23 cellular contexts compared by ENCODE assay signal in genomic region chr12:80589091-80589490, GRCh38.
DNase-seq lines count a peak whose midpoint lies in the region; ATAC-seq, FAIRE-seq and TF ChIP-seq lines count a peak whose summit lies in the region.
"Had no signal": no experiment of that assay in that cellular context is flagged by ENCODE, and none has a peak within 500 bp of the region (broad histone marks: within the 10 kb centered on the region; RNA-seq: fewer than 3 reads in every experiment).

No MANE protein-coding gene starts in this region.

- H3K4me3 ChIP-seq in IMR-90 (ENCODE audit: insufficient read depth, low read depth, low read length) (no peak overlapping the region), H1 (ENCODE audit: extremely low read depth in 1 of 4, insufficient read depth in 2 of 4, low read depth in 3 of 4, low read length in 4 of 4) (no peak overlapping the region), body of pancreas (no peak overlapping the region)
- H3K4me3 ChIP-seq: A549 had no signal

- H2BK120ac ChIP-seq in IMR-90 (ENCODE audit: low read depth, low read length) (peak overlapping the region; percentile 87), H1 (replicated peaks; ENCODE audit: low read depth, low read length) (no peak overlapping the region)

- POLR2A ChIA-PET in IMR-90 (lab: Charles Lee; ENCODE audit: unreplicated experiment), result interaction anchor here (1.1 kb wide), 1 partner anchor 10 kb away, joined by 3 read pairs; no protein-coding TSS in a partner anchor
- POLR2A ChIA-PET in H1 (lab: Charles Lee; ENCODE audit: partially characterized antibody), result no interaction called here
- POLR2A ChIA-PET in CD4-positive, alpha-beta T cell (lab: Charles Lee), result no interaction called here

- H4K8ac ChIP-seq in IMR-90 (ENCODE audit: low read depth in 2 of 2, low read length in 2 of 2), result peak overlapping the region; percentile 51 to 82
- H4K8ac ChIP-seq in H1 (ENCODE audit: extremely low read depth, insufficient read depth, low read length), result no peak overlapping the region

- H3K27ac ChIP-seq in IMR-90 (ENCODE audit: insufficient read depth, low read length) (peak overlapping the region; percentile 69; the same call in 1 of the 2 replicates), H1 (ENCODE audit: low read depth, low read length) (no peak overlapping the region), body of pancreas (no peak overlapping the region)
- H3K27ac ChIP-seq in CD4-positive, alpha-beta T cell (ENCODE audit: low read depth, low read length), result no peak overlapping the region
- H3K27ac ChIP-seq: A549, C4-2B, HL-60, RWPE1 had no signal

- no peaks in the 10 kb centered on the region for H4K20me1 ChIP-seq in IMR-90 (ENCODE audit: insufficient read depth, low read length)
- H4K20me1 ChIP-seq in H1 (replicated peaks in 1 of 2; ENCODE audit: control insufficient read depth in 1 of 2, insufficient read depth in 2 of 2, low read length in 2 of 2), result no peaks in the 10 kb centered on the region

- no peak overlapping the region for H3K4me3 Mint-ChIP-seq in mesothelial cell of epicardium
- H3K4me3 Mint-ChIP-seq in CD4-positive, alpha-beta T cell, result no peak overlapping the region
- H3K4me3 Mint-ChIP-seq: B cell had no signal

- TF ChIP-seq CTCF in IMR-90 (conservative IDR thresholded peaks at IDR 0.05; ENCODE audit: low read depth, low read length) (no peak), H1 (IDR thresholded peaks at IDR 0.05; ENCODE audit: control extremely low read depth in 1 of 3, insufficient read depth in 1 of 3, low read depth in 1 of 3, low read length in 3 of 3) (no peak), mesothelial cell of epicardium (IDR thresholded peaks at IDR 0.05; ENCODE audit: unreplicated experiment) (no peak), body of pancreas (IDR thresholded peaks at IDR 0.05) (no peak)
- TF ChIP-seq CTCF in CD4-positive, alpha-beta T cell (IDR thresholded peaks at IDR 0.05), result no peak

- H4K5ac ChIP-seq in IMR-90 (ENCODE audit: low read depth, low read length), result peak overlapping the region; percentile 77; the same call in 1 of the 2 replicates
- H4K5ac ChIP-seq in H1 (ENCODE audit: insufficient read length, low read depth, low read length), result no peak overlapping the region

- H3K4ac ChIP-seq in IMR-90 (ENCODE audit: low read depth, low read length), result peak overlapping the region; percentile 65
- H3K4ac ChIP-seq in H1 (replicated peaks; ENCODE audit: insufficient read length, low read depth, low read length), result no peak overlapping the region

- TF ChIP-seq RAD21 in IMR-90 (IDR thresholded peaks at IDR 0.05; ENCODE audit: low read length) (no peak), H1 (IDR thresholded peaks at IDR 0.05 in 1 of 2, conservative IDR thresholded peaks at IDR 0.05 in 1 of 2; ENCODE audit: low read depth in 2 of 2, low read length in 2 of 2) (no peak)

- no peak for TF ChIP-seq EP300 in H1 (IDR thresholded peaks at IDR 0.05; ENCODE audit: borderline replicate concordance in 1 of 2, low read depth in 2 of 2, low read length in 2 of 2)

- H4K91ac ChIP-seq in IMR-90 (ENCODE audit: insufficient read depth, low read depth, low read length) (peak overlapping the region; percentile 76), H1 (replicated peaks; ENCODE audit: insufficient read length, low read length) (no peak overlapping the region)

- H2AK9ac ChIP-seq in IMR-90 (replicated peaks; ENCODE audit: low read depth, low read length, poor library complexity), result no peak overlapping the region

- H3K56ac ChIP-seq in IMR-90 (ENCODE audit: extremely low read depth, insufficient read depth, low read length) (no peak overlapping the region), H1 (replicated peaks; ENCODE audit: insufficient read length, low read depth, low read length) (no peak overlapping the region)

- no peak overlapping the region for H2BK12ac ChIP-seq in H1 (ENCODE audit: low read depth, low read length)

- H3K18ac ChIP-seq in IMR-90 (ENCODE audit: low read depth, low read length) (peak overlapping the region; percentile 69), H1 (ENCODE audit: extremely low read depth, low read length) (no peak overlapping the region)

- H2BK15ac ChIP-seq in IMR-90 (ENCODE audit: low read depth, low read length) (peak overlapping the region; percentile 46; the same call in 2 of the 3 replicates), H1 (ENCODE audit: low read length) (no peak overlapping the region)

- H3K4me2 ChIP-seq in IMR-90 (ENCODE audit: low read depth, low read length), result no peak overlapping the region
- H3K4me2 ChIP-seq in H1 (ENCODE audit: insufficient read depth in 1 of 2, low read depth in 2 of 2, low read length in 2 of 2), result no peak overlapping the region
- H3K4me2 ChIP-seq: A549 had no signal

- peaks cover 4% of the 10 kb centered on the region; the same call in 1 of the 2 replicates for H3K4me1 ChIP-seq in IMR-90 (ENCODE audit: control insufficient read depth, insufficient read depth, low read length)
- no peaks in the 10 kb centered on the region for H3K4me1 ChIP-seq in H1 (replicated peaks in 1 of 4; ENCODE audit: control insufficient read depth in 3 of 4, insufficient read depth in 4 of 4, low read length in 3 of 4)
- H3K4me1 ChIP-seq in body of pancreas, result no peaks in the 10 kb centered on the region
- H3K4me1 ChIP-seq: A549 had no signal

- H2BK20ac ChIP-seq in IMR-90 (ENCODE audit: low read depth, low read length) (peak overlapping the region; percentile 92), H1 (ENCODE audit: low read length) (no peak overlapping the region)

- ATAC-seq in IMR-90 (ENCODE audit: low read depth) (no peak), body of pancreas (no peak)
- no peak for ATAC-seq in CD4-positive, alpha-beta T cell (ENCODE audit: poor library complexity)
- ATAC-seq: A549, Panc1 had no signal

- H3K9me3 ChIP-seq in IMR-90 (ENCODE audit: control insufficient read depth, insufficient read depth, low read length) (no peaks in the 10 kb centered on the region), H1 (ENCODE audit: insufficient read depth in 2 of 2, low read depth in 1 of 2, low read length in 1 of 2) (no peaks in the 10 kb centered on the region), body of pancreas (no peaks in the 10 kb centered on the region)
- no peaks in the 10 kb centered on the region for H3K9me3 ChIP-seq in CD4-positive, alpha-beta T cell (ENCODE audit: control insufficient read depth, low read length)
- H3K9me3 ChIP-seq: A549 had no signal

- TF ChIP-seq POLR2A in IMR-90 (IDR thresholded peaks at IDR 0.05; ENCODE audit: low read depth, low read length) (no peak), H1 (IDR thresholded peaks at IDR 0.05; ENCODE audit: control extremely low read depth in 1 of 2, low read depth in 2 of 2, low read length in 2 of 2) (no peak), body of pancreas (IDR thresholded peaks at IDR 0.05) (no peak)

- H3K9me3 Mint-ChIP-seq in mesothelial cell of epicardium, result peaks cover 6% of the 10 kb centered on the region
- H3K9me3 Mint-ChIP-seq in CD4-positive, alpha-beta T cell, result peaks cover 2% of the 10 kb centered on the region

- H3K14ac ChIP-seq in IMR-90 (replicated peaks; ENCODE audit: low read depth, low read length) (no peak overlapping the region; the same call in 1 of the 2 replicates), H1 (ENCODE audit: insufficient read length) (no peak overlapping the region)

- H3K36me3 ChIP-seq in IMR-90 (ENCODE audit: control insufficient read depth, insufficient read depth, low read length), result no peaks in the 10 kb centered on the region
- H3K36me3 ChIP-seq in H1 (ENCODE audit: control insufficient read depth in 2 of 4, insufficient read depth in 4 of 4, low read length in 3 of 4), result no peaks in the 10 kb centered on the region
- H3K36me3 ChIP-seq in body of pancreas (replicated peaks in 1 of 2; ENCODE audit: insufficient read depth in 1 of 2, low read depth in 2 of 2), result no peaks in the 10 kb centered on the region

- H2BK5ac ChIP-seq in IMR-90 (ENCODE audit: low read depth, low read length, poor library complexity, severe bottlenecking) (peak overlapping the region; percentile 97), H1 (ENCODE audit: low read depth, low read length) (no peak overlapping the region)

- intact Hi-C loops in IMR-90 (cut with micrococcal nuclease), result no loop called here
- intact Hi-C loops in body of pancreas (cut with DNase I), result no loop called here
- intact Hi-C loops in CD4-positive, alpha-beta T cell (cut with DNase I, micrococcal nuclease), result no loop called here

- peaks cover 24% of the 10 kb centered on the region for H3K4me1 Mint-ChIP-seq in mesothelial cell of epicardium
- no peaks in the 10 kb centered on the region for H3K4me1 Mint-ChIP-seq in CD4-positive, alpha-beta T cell (ENCODE audit: low read depth)
- H3K4me1 Mint-ChIP-seq: B cell had no signal

- CTCF ChIA-PET in IMR-90 (lab: Yijun Ruan, JAX) (no interaction called here), H1 (lab: Charles Lee; ENCODE audit: partially characterized antibody) (interaction anchor here (1.0 to 2.6 kb wide), 4 partner anchors 9 to 174 kb away, joined by 3 to 8 read pairs (median 3); no protein-coding TSS in a partner anchor)
- CTCF ChIA-PET in CD4-positive, alpha-beta T cell (lab: Charles Lee), result no interaction called here

- dilution Hi-C loops in IMR-90 (cut with HindIII; ENCODE audit: low sequenced_read_pairs, unreplicated experiment), result no loop called here

- H3K23me2 ChIP-seq in H1 (ENCODE audit: low read depth, low read length), result no peaks in the 10 kb centered on the region; the same call in 1 of the 2 replicates

- no TSS peak for BruUV-seq in IMR-90 (replicated peaks; lab: Mats Ljungman, UMichigan)

- no peak overlapping the region; the same call in 1 of the 2 replicates for H3K23ac ChIP-seq in IMR-90 (ENCODE audit: low read depth, low read length)
- H3K23ac ChIP-seq in H1 (ENCODE audit: insufficient read length), result no peak overlapping the region

- H3K36me3 Mint-ChIP-seq in mesothelial cell of epicardium, result peaks cover 5% of the 10 kb centered on the region
- no peaks in the 10 kb centered on the region for H3K36me3 Mint-ChIP-seq in CD4-positive, alpha-beta T cell (ENCODE audit: low read depth)

- 0 out of 2 replicates have a peak overlapping the region, but pooled peaks have one; percentile 34 for H2AK5ac ChIP-seq in IMR-90 (ENCODE audit: low read depth, low read length)
- H2AK5ac ChIP-seq in H1 (ENCODE audit: low read depth, low read length), result no peak overlapping the region

- no peaks in the 10 kb centered on the region for H3K27me3 ChIP-seq in IMR-90 (ENCODE audit: control insufficient read depth, insufficient read depth, low read length)
- no peaks in the 10 kb centered on the region for H3K27me3 ChIP-seq in H1 (replicated peaks in 1 of 4; ENCODE audit: control insufficient read depth in 3 of 4, extremely low read depth in 1 of 4, insufficient read depth in 3 of 4, low read length in 3 of 4)
- no peaks in the 10 kb centered on the region for H3K27me3 ChIP-seq in body of pancreas
- H3K27me3 ChIP-seq in CD4-positive, alpha-beta T cell (ENCODE audit: control insufficient read depth, insufficient read depth, low read length), result no peaks in the 10 kb centered on the region

- DNase-seq in IMR-90 (no peak), H1 (ENCODE audit: low read depth in 1 of 2, low spot score in 2 of 2) (no peak), mesothelial cell of epicardium (ENCODE audit: low spot score in 2 of 2, unreplicated experiment in 2 of 2) (no peak), body of pancreas (no peak), CD1c-positive myeloid dendritic cell (ENCODE audit: extremely low spot score) (no peak), Ammon's horn (ENCODE audit: low spot score) (no peak)
- no peak for DNase-seq in CD4-positive, alpha-beta T cell
- DNase-seq: Calu3, NCI-H1048, NCI-H1417, NCI-H1694, NCI-H2081, NCI-H2227 treated with DMSO at 0.1 percent for 48 hours, NCI-H526 treated with DMSO at 0.1 percent for 48 hours, SHP77, SW 1271 had no signal

- H2AFZ ChIP-seq in IMR-90 (replicated peaks; ENCODE audit: low read length, poor library complexity) (no peak overlapping the region), H1 (ENCODE audit: low read length) (peak overlapping the region; percentile 22; the same call in 1 of the 2 replicates)

- FAIRE-seq in H1 (lab: Jason Lieb, UNC), result no peak
- FAIRE-seq: A549, GM18507 had no signal

- peak overlapping the region; percentile 91 for H3K27ac Mint-ChIP-seq in mesothelial cell of epicardium
- H3K27ac Mint-ChIP-seq in CD4-positive, alpha-beta T cell, result no peak overlapping the region
- H3K27ac Mint-ChIP-seq: B cell had no signal

- H3K79me1 ChIP-seq in IMR-90 (ENCODE audit: low read depth in 1 of 2, low read length in 2 of 2) (no peaks in the 10 kb centered on the region; a peak in 1 of 4 replicates), H1 (ENCODE audit: low read depth, low read length) (no peaks in the 10 kb centered on the region)

- H3K9ac ChIP-seq in IMR-90 (ENCODE audit: low read depth, low read length) (no peak overlapping the region), H1 (replicated peaks in 1 of 4; ENCODE audit: extremely low read depth in 1 of 4, low read depth in 3 of 4, low read length in 3 of 4) (no peak overlapping the region)

- no peaks in the 10 kb centered on the region for H3K27me3 Mint-ChIP-seq in mesothelial cell of epicardium (ENCODE audit: low read depth)
- no peaks in the 10 kb centered on the region for H3K27me3 Mint-ChIP-seq in CD4-positive, alpha-beta T cell
- H3K27me3 Mint-ChIP-seq: B cell had no signal

- H3K79me2 ChIP-seq in H1 (ENCODE audit: control insufficient read depth in 1 of 2, insufficient read depth in 2 of 2, low read length in 2 of 2), result no peaks in the 10 kb centered on the region

- in situ Hi-C loops in IMR-90 (cut with MboI; ENCODE audit: low sequenced_read_pairs), result no loop called here

- no peaks in the 10 kb centered on the region for H3K9me1 ChIP-seq in IMR-90 (ENCODE audit: insufficient read depth, low read length)
